29 cellular contexts compared by ENCODE assay signal in the genomic region with DNA sequence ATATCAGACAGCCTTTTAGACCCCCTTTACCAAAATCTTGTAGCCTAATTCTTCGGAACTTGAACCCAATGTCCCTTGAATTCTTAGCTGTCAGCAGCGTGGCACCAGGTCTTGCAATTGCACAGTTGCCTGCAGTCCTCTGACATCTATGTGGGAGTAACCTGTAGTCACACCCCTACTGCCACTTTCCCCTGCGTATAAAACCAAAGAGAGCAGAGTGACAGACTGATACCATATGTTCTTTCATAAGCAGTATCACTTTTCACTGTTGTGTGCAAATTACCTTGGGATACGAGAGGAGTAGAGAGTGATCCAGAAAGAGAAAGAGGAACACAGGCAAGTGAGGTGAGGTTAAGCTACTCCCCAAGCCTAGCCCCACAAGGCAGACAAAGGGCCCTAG.
"Had no signal": no experiment of that assay in that cellular context is flagged by ENCODE, and none has a peak within 500 bp of the region (broad histone marks: within the 10 kb centered on the region; RNA-seq: fewer than 3 reads in every experiment).

No MANE protein-coding gene starts in this region.

- ATAC-seq: activated CD4-positive, alpha-beta T cell treated with anti-CD3 and anti-CD28 coated beads for 36 hours; activated CD8-positive, alpha-beta memory T cell treated with anti-CD3 and anti-CD28 coated beads, Interleukin-2, amount 10 ng/mL, durations not matched to agents 7 days and 5 days; activated CD8-positive, alpha-beta T cell treated with anti-CD3 and anti-CD28 coated beads, Interleukin-2, amount 10 ng/mL, durations not matched to agents 7 days and 5 days; activated naive CD8-positive, alpha-beta T cell treated with anti-CD3 and anti-CD28 coated beads, Interleukin-2, amount 50 U/mL, for 24 hours; body of pancreas; effector memory CD8-positive, alpha-beta T cell; foreskin keratinocyte; gastrocnemius medialis; heart right ventricle had no signal

- DNase-seq: activated CD4-positive, alpha-beta memory T cell treated with anti-CD3 and anti-CD28 coated beads for 36 hours; activated CD4-positive, alpha-beta T cell treated with anti-CD3 and anti-CD28 coated beads for 36 hours; activated CD4-positive, alpha-beta T cell treated with anti-CD3 and anti-CD28 coated beads, Interleukin-2, amount 10 ng/mL, durations not matched to agents 24 days and 14 days; activated CD4-positive, CD25-positive, alpha-beta regulatory T cell; activated CD4-positive, CD25-positive, alpha-beta regulatory T cell treated with anti-CD3 and anti-CD28 coated beads, Interleukin-2, amount 50 U/mL, for 72 hours; activated CD8-positive, alpha-beta memory T cell treated with anti-CD3 and anti-CD28 coated beads, Interleukin-2, amount 10 ng/mL, durations not matched to agents 7 days and 5 days; activated CD8-positive, alpha-beta memory T cell treated with anti-CD3 and anti-CD28 coated beads, Interleukin-2, amount 50 U/mL, for 4 hours; activated CD8-positive, alpha-beta T cell treated with anti-CD3 and anti-CD28 coated beads, Interleukin-2, amount 10 ng/mL, durations not matched to agents 7 days and 5 days; activated effector memory CD4-positive, alpha-beta T cell treated with anti-CD3 and anti-CD28 coated beads, Interleukin-2, amount 50 U/mL, for 16 hours; activated naive CD4-positive, alpha-beta T cell treated with anti-CD3 and anti-CD28 coated beads for 36 hours; activated naive CD8-positive, alpha-beta T cell treated with anti-CD3 and anti-CD28 coated beads for 36 hours; activated naive CD8-positive, alpha-beta T cell treated with anti-CD3 and anti-CD28 coated beads, Interleukin-2, amount 50 U/mL, for 24 hours; activated T-cell treated with anti-CD3 and anti-CD28 coated beads, Interleukin-2, amount 50 U/mL, for 1 hour; activated T-cell treated with anti-CD3 and anti-CD28 coated beads, Interleukin-2, amount 50 U/mL, for 48 hours; adrenal gland; amygdala; aorta; body of pancreas; caudate nucleus; cortex of kidney; dermis blood vessel endothelial cell; effector CD4-positive, alpha-beta T cell; effector memory CD8-positive, alpha-beta T cell; erythroblast; foreskin keratinocyte; gastrocnemius medialis; glutamatergic neuron; heart right ventricle; T-helper 2 cell had no signal
